Comparison of ENCODE assay signal across 1 cellular context in genomic region chr20:44609006-44609510, GRCh38.
TF ChIP-seq lines count a peak whose summit lies in the region.

No MANE protein-coding gene starts in this region.

TF ChIP-seq in A549, 52 proteins besides CTCF, POLR2A, EP300 and RAD21:
- TF ChIP-seq BHLHE40 (IDR thresholded peaks at IDR 0.05; ENCODE audit: low read depth, low read length) (no peak), CHD2 (IDR thresholded peaks at IDR 0.05; ENCODE audit: low read length, partially characterized antibody) (no peak), HMGXB4 (CRISPR knock-in tag; IDR thresholded peaks at IDR 0.05; ENCODE audit: borderline replicate concordance) (no peak), CBX2 (IDR thresholded peaks at IDR 0.05; ENCODE audit: borderline replicate concordance, low read depth) (no peak), HDAC2 (IDR thresholded peaks at IDR 0.05) (no peak)
